In the genomic region with DNA sequence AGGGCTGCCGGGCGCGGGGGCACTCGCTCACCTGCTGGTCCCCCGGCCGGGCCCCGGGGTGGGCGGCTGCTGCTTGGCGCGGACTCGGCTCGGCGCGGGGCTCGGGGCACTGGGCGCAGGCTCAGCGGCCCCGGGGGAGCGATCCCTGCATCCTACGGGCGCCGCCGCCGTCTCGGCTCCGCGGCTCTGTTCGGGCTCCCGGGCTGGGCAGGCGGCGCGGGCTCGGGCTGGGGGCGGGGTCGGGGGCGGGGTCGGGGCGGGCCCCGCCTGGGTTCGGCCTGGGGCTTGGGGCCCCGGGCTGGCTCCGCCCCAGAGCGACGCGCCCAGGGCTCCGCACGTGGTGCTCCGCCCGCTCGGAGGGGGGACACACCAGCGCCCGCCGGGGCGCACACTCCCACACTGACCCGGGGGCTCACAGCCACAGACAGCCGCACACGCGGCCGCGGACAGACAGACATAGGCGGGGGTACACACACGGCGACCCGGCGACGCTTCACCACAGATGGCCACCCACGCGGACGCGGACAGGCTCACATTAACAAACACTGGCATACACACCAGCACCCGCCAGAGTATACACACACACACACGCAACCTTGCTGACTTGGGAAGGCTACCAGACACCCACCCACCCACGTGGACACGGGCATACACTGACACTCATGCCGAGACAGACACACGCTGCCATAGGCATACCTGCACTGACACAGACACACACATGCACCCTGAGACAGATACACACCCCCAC, we compare ENCODE assay signal across 8 cellular contexts. TPM values are rescaled to one million over a fixed set of nuclear protein-coding genes. Genes with fewer than 3 reads are reported as not detected.
A peak's percentile ranks its signal among the peaks of the same experiment; 100 is the strongest.
DNase-seq lines count a peak whose midpoint lies in the region; ATAC-seq and TF ChIP-seq lines count a peak whose summit lies in the region.

A gene (minus strand): TSS at position 188 of the 748 bp plus-strand sequence. CDS start 16,380 bp downstream, outside the sequence.

- H3K27me3 Mint-ChIP-seq in activated naive CD4-positive, alpha-beta T cell treated with anti-CD3 and anti-CD28 coated beads for 36 hours (ENCODE audit: low read depth) = peaks cover 9% of the 10 kb centered on the region

- H3K79me2 ChIP-seq in HCT116 (ENCODE audit: insufficient read depth, low read length) = no peaks in the 10 kb centered on the region

- H3K36me3 Mint-ChIP-seq in activated naive CD4-positive, alpha-beta T cell treated with anti-CD3 and anti-CD28 coated beads for 36 hours (ENCODE audit: low read depth) = no peaks in the 10 kb centered on the region

- H3K36me3 ChIP-seq in HCT116 (ENCODE audit: control insufficient read depth in 1 of 2, insufficient read depth in 2 of 2, low read length in 2 of 2) = no peaks in the 10 kb centered on the region
- H3K36me3 ChIP-seq in Peyer's patch = no peaks in the 10 kb centered on the region

- H3K4me1 ChIP-seq in HCT116 (ENCODE audit: control insufficient read depth in 1 of 2, insufficient read depth in 2 of 2, low read length in 2 of 2) = peaks cover 11 to 26% of the 10 kb centered on the region in 2 experiments
- H3K4me1 ChIP-seq in Peyer's patch = peaks cover 0 to 19% (median 6%) of the 10 kb centered on the region in 4 donors

- no peaks in the 10 kb centered on the region for H3K9me3 Mint-ChIP-seq in activated naive CD4-positive, alpha-beta T cell treated with anti-CD3 and anti-CD28 coated beads for 36 hours

- POLR2A ChIA-PET in HCT116 (lab: Charles Lee) = no interaction called here

- intact Hi-C loops in HCT116 (cut with micrococcal nuclease) (loop anchor here (5.0 to 10.0 kb wide), 2 partner anchors 353 to 795 kb away; no protein-coding TSS in a partner anchor), left ventricle myocardium superior (cut with micrococcal nuclease) (loop anchor here (10.0 kb wide), 2 partner anchors 125 to 155 kb away; a partner anchor contains a TSS)
- intact Hi-C loops in activated naive CD4-positive, alpha-beta T cell treated with anti-CD3 and anti-CD28 coated beads for 36 hours (cut with micrococcal nuclease) = loop anchor here (2.0 to 5.0 kb wide), 4 partner anchors 303 to 513 kb away; a partner anchor contains a TSS

- H3K9me2 ChIP-seq in HCT116 (ENCODE audit: insufficient read depth) = no peaks in the 10 kb centered on the region

- no peak for TF ChIP-seq RAD21 in HCT116 (IDR thresholded peaks at IDR 0.05; ENCODE audit: low read depth)

- H3K9ac ChIP-seq in HCT116 (ENCODE audit: low read length) = peak within 1 kb of the TSS; percentile 71

- peak within 1 kb of the TSS; percentile 48; the same call in 1 of the 2 replicates for H3K27ac ChIP-seq in HCT116 (ENCODE audit: low read depth, low read length)
- no peak within 1 kb of the TSS for H3K27ac ChIP-seq in Peyer's patch

- peak; percentile 20 for DNase-seq in Caki2 (ENCODE audit: low read depth)
- DNase-seq in HCT116 (ENCODE audit: low read depth, low spot score) = no peak
- peak; percentile 10 to 74 (median 51) for DNase-seq in Peyer's patch
- DNase-seq in activated naive CD4-positive, alpha-beta T cell treated with anti-CD3 and anti-CD28 coated beads for 36 hours = peak; percentile 51
- DNase-seq in left ventricle myocardium superior = peak; percentile 85
- DNase-seq in retinal pigment epithelial cell (ENCODE audit: low read depth) = no peak
- no peak for DNase-seq in dedifferentiated amniotic fluid mesenchymal stem cell (ENCODE audit: extremely low spot score)
- no peak for DNase-seq in NCI-H1048 (lab: John Stamatoyannopoulos, UW)

- no peak within 1 kb of the TSS for H3K27ac Mint-ChIP-seq in activated naive CD4-positive, alpha-beta T cell treated with anti-CD3 and anti-CD28 coated beads for 36 hours

- ATAC-seq in HCT116 (peak; percentile 87), left ventricle myocardium superior (peak; percentile 66)

- H3K4me3 ChIP-seq in HCT116 (replicated peaks in 1 of 2; ENCODE audit: low read depth in 1 of 2, low read length in 2 of 2) = peak within 1 kb of the TSS; percentile 55 to 67
- peak within 1 kb of the TSS; percentile 30 to 67 (median 55) for H3K4me3 ChIP-seq in Peyer's patch
- H3K4me3 ChIP-seq in retinal pigment epithelial cell (ENCODE audit: low read length) = peak within 1 kb of the TSS; percentile 66

- peaks cover 5% of the 10 kb centered on the region for H3K4me1 Mint-ChIP-seq in activated naive CD4-positive, alpha-beta T cell treated with anti-CD3 and anti-CD28 coated beads for 36 hours (ENCODE audit: low read depth)

- H4K20me1 ChIP-seq in HCT116 (ENCODE audit: insufficient read depth) = no peaks in the 10 kb centered on the region

- BruUV-seq in HCT116 (replicated peaks; lab: Mats Ljungman, UMichigan) = no TSS peak

- RAD21 ChIA-PET in HCT116 (lab: Charles Lee; ENCODE audit: low non-redundant PET in 1 of 2, low total read pairs in 2 of 2, uncharacterized antibody in 2 of 2, unreplicated experiment in 2 of 2) = no interaction called here

- TF ChIP-seq POLR2A in HCT116 (IDR thresholded peaks at IDR 0.05; ENCODE audit: borderline replicate concordance, extremely low read depth, insufficient read depth, insufficient read length) (no peak), Peyer's patch (IDR thresholded peaks at IDR 0.05) (no peak)

- no peaks in the 10 kb centered on the region for H3K27me3 ChIP-seq in HCT116 (ENCODE audit: insufficient read depth, low read length)
- H3K27me3 ChIP-seq in Peyer's patch = peaks cover 0 to 12% of the 10 kb centered on the region in 2 donors

- in situ Hi-C loops in Caki2 (cut with HindIII; ENCODE audit: low pct_unique_long_range_greater_than_20kb, low sequenced_read_pairs) = no loop called here

- CTCF ChIA-PET in HCT116 (lab: Charles Lee) = interaction anchor here (1.0 kb wide), 1 partner anchor 350 kb away, joined by 3 read pairs; no protein-coding TSS in a partner anchor
- CTCF ChIA-PET in activated naive CD4-positive, alpha-beta T cell treated with anti-CD3 and anti-CD28 coated beads for 36 hours (lab: Charles Lee) = no interaction called here

- peak within 1 kb of the TSS; percentile 47 for H2AFZ ChIP-seq in HCT116 (ENCODE audit: low read depth, low read length, poor library complexity, severe bottlenecking)

- TF ChIP-seq CTCF in HCT116 (IDR thresholded peaks at IDR 0.05 in 2 of 3, conservative IDR thresholded peaks at IDR 0.05 in 1 of 3; ENCODE audit: borderline replicate concordance in 1 of 3, insufficient read depth in 1 of 3, low read depth in 2 of 3, low read length in 2 of 3) = no peak
- no peak for TF ChIP-seq CTCF in Peyer's patch (IDR thresholded peaks at IDR 0.05)
- no peak for TF ChIP-seq CTCF in retinal pigment epithelial cell (conservative IDR thresholded peaks at IDR 0.05; ENCODE audit: low read depth, low read length)

- H3K4me2 ChIP-seq in HCT116 (ENCODE audit: low read length) = peak within 1 kb of the TSS; percentile 91

- H3K9me3 ChIP-seq in HCT116 (ENCODE audit: control insufficient read depth in 1 of 2, insufficient read depth in 1 of 2, low read depth in 1 of 2, low read length in 2 of 2) = no peaks in the 10 kb centered on the region
- H3K9me3 ChIP-seq in Peyer's patch = no peaks in the 10 kb centered on the region

- peak within 1 kb of the TSS; percentile 49 for H3K4me3 Mint-ChIP-seq in activated naive CD4-positive, alpha-beta T cell treated with anti-CD3 and anti-CD28 coated beads for 36 hours

TF ChIP-seq in HCT116, 20 proteins besides CTCF, POLR2A, EP300 and RAD21:
- TF ChIP-seq, protein P1, sequence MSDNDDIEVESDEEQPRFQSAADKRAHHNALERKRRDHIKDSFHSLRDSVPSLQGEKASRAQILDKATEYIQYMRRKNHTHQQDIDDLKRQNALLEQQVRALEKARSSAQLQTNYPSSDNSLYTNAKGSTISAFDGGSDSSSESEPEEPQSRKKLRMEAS (IDR thresholded peaks at IDR 0.05) = peak; percentile 82
- TF ChIP-seq JUND (IDR thresholded peaks at IDR 0.05) = no peak
- TF ChIP-seq POLR2AphosphoS5 (IDR thresholded peaks at IDR 0.05; ENCODE audit: low read depth, low read length) = peak; percentile 71
- peak; percentile 65; the same call in 1 of the 2 replicates for TF ChIP-seq EGR1 (IDR thresholded peaks at IDR 0.05; ENCODE audit: low read depth)
- no peak for TF ChIP-seq CBX3 (IDR thresholded peaks at IDR 0.05; ENCODE audit: low read depth)
- 0 out of 2 replicates have a peak, but pooled peaks have one; percentile 25 for TF ChIP-seq ZFX (IDR thresholded peaks at IDR 0.05)

RNA-seq across cellular contexts. Expression of the gene that starts here (rescaled TPM):
- not detected in 2 replicates for total RNA-seq in Caki2 (2014; rRNA removed; shearing (Covaris generic); ENCODE audit: low replicate concordance)
- total RNA-seq in HCT116 (2021; ENCODE audit: unreplicated experiment) (11.5 TPM), Peyer's patch (under 1 TPM in 1 of 4 donors, not detected in 3; 0.13 TPM), left ventricle myocardium superior (133 TPM)
- polyA plus RNA-seq in HCT116 (2012) = 4.4 and 4.9 TPM in 2 replicates
- under 1 TPM; 0.31 to 0.35 TPM for total RNA-seq in activated naive CD4-positive, alpha-beta T cell treated with anti-CD3 and anti-CD28 coated beads for 36 hours

Comparison
In these comparisons a context has a peak if more than half of its experiments do, and no peak if none do; other contexts are left out.
1. RNA of the gene that starts here (total RNA-seq): 133 TPM in left ventricle myocardium superior (single experiment); 11.5 TPM in HCT116 (single experiment), 0.31 to 0.35 TPM in activated naive CD4-positive, alpha-beta T cell treated with anti-CD3 and anti-CD28 coated beads for 36 hours, 0.13 TPM in Peyer's patch and not detected in Caki2; every median in the first group is over 10 times any median in the second.
2. Peak in DNase-seq in Caki2; RNA of the gene not detected or under 1 TPM.
3. Peak in DNase-seq and H3K4me3 ChIP-seq in Peyer's patch; RNA of the gene not detected or under 1 TPM.
4. Peak in DNase-seq in activated naive CD4-positive, alpha-beta T cell treated with anti-CD3 and anti-CD28 coated beads for 36 hours; RNA of the gene not detected or under 1 TPM.
5. Peak in every context shown above with its lines, with median percentiles within 50 percentile points of each other: H3K4me3 ChIP-seq.